10 cellular contexts compared by ENCODE assay signal in the genomic region with DNA sequence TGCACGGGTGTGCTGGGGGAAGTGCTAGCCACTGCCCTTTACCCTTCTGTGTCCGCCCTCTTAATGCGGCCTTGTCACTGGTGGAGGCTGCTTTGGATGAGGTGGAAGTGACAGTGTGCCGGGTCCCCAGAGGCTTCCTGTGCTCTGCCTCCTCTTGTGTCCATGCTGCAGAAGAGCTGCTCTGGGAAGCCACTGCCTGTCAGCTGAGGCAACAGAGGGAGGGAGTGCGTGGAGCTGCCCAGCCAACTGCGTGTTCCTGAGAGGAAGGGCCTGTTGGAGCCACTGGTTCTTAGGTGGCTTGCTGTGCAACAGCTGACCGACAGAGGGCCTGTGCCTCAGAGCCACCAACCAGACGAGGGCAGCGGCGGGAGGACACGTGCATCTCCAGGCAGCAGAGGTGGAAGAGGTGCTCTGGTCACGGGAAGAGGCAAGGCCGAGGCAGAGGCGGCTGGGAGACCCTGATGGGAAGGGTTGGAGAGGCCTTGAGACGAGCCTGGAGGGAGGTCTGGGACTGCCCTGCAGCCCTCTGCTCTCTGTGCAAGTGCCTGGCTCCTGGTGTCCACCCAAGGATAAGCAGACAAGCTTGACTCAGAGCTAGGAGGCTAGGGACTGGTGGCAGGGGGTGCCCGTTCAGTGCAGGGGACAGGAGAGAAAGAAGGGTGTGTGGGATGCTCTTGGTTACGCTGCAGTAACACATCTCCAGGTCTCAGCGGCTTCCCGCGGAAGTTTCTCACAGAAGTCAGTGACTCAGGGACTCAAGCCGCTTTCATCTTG. TPM values are rescaled to one million over a fixed set of nuclear protein-coding genes. Genes with fewer than 3 reads are reported as not detected.
DNase-seq lines count a peak whose midpoint lies in the region; ATAC-seq and TF ChIP-seq lines count a peak whose summit lies in the region.
"Had no signal": no experiment of that assay in that cellular context is flagged by ENCODE, and none has a peak within 500 bp of the region (broad histone marks: within the 10 kb centered on the region; RNA-seq: fewer than 3 reads in every experiment).

No MANE protein-coding gene starts in this region.

- H3K4me3 Mint-ChIP-seq in brain = peak overlapping the region in 1 of 5 experiments; percentile 33
- H3K4me3 Mint-ChIP-seq: T-helper 2 cell treated with Interferon-gamma antibody and Interleukin-4, amounts not matched to agents 5 μg/mL and 100 μg/mL, for 36 hours had no signal

- no peak overlapping the region for H2AFZ ChIP-seq in hepatocyte

- no peaks in the 10 kb centered on the region for H4K20me1 ChIP-seq in hepatocyte (ENCODE audit: insufficient read depth, poor library complexity, severe bottlenecking)

- peak; percentile 65 for DNase-seq in HuH-7 (ENCODE audit: low spot score)
- DNase-seq in hepatocyte (ENCODE audit: low spot score) = peak; percentile 23
- DNase-seq in retina = peak; percentile 56
- no peak for DNase-seq in cortex of kidney (lab: John Stamatoyannopoulos, UW)
- DNase-seq: NCI-H446 had no signal

- peak overlapping the region in 4 of 5 experiments; percentile 42 to 85 (median 74) for H3K27ac Mint-ChIP-seq in brain
- H3K27ac Mint-ChIP-seq: T-helper 2 cell treated with Interferon-gamma antibody and Interleukin-4, amounts not matched to agents 5 μg/mL and 100 μg/mL, for 36 hours had no signal

- no peaks in the 10 kb centered on the region for H3K9me3 ChIP-seq in hepatocyte (ENCODE audit: low read depth)

- no peak overlapping the region for H3K4me2 ChIP-seq in hepatocyte

- H3K4me3 ChIP-seq in hepatocyte = no peak overlapping the region

- H3K36me3 ChIP-seq in hepatocyte (replicated peaks; ENCODE audit: insufficient read depth, low read depth) = no peaks in the 10 kb centered on the region

- TF ChIP-seq CTCF in brain (conservative IDR thresholded peaks at IDR 0.05) (no peak), hepatocyte (IDR thresholded peaks at IDR 0.05; ENCODE audit: poor library complexity) (no peak)

- H3K27me3 Mint-ChIP-seq in brain = no peaks in the 10 kb centered on the region

- no peaks in the 10 kb centered on the region for H3K9me2 ChIP-seq in hepatocyte (replicated peaks; ENCODE audit: insufficient read depth)

- WGBS in hepatocyte (ENCODE audit: low lambda C conversion rate, missing lambda C conversion rate) = 66% methylated on average over 21 of the region's 21 CpGs

- no peaks in the 10 kb centered on the region for H3K27me3 ChIP-seq in hepatocyte

- no peaks in the 10 kb centered on the region for H3K79me2 ChIP-seq in hepatocyte

- H3K9me3 Mint-ChIP-seq in brain = no peaks in the 10 kb centered on the region
- H3K9me3 Mint-ChIP-seq: T-helper 2 cell treated with Interferon-gamma antibody and Interleukin-4, amounts not matched to agents 5 μg/mL and 100 μg/mL, for 36 hours had no signal

- ATAC-seq in HG03196 (IDR thresholded peaks at IDR 0.05; ENCODE audit: unreplicated experiment) (no peak), GM21576 (IDR thresholded peaks at IDR 0.05; ENCODE audit: unreplicated experiment) (no peak), HG03442 (IDR thresholded peaks at IDR 0.05; ENCODE audit: unreplicated experiment) (no peak)

- peak overlapping the region; percentile 85 for H3K27ac ChIP-seq in hepatocyte

- H3K4me1 ChIP-seq in hepatocyte (ENCODE audit: insufficient read depth) = peaks cover 24% of the 10 kb centered on the region

- peaks cover 5% of the 10 kb centered on the region for H3K36me3 Mint-ChIP-seq in brain

- peaks cover 37% of the 10 kb centered on the region for H3K4me1 Mint-ChIP-seq in brain

RNA-seq across cellular contexts. Expression of a gene that starts 25.4 kb away (rescaled TPM):
- polyA plus RNA-seq in brain (ENCODE audit: insufficient read depth, low read depth, low replicate concordance) = 46.8 TPM
- total RNA-seq in hepatocyte = 19.0 and 29.6 TPM in 2 replicates
- 30.8 and 51.3 TPM in 2 replicates for polyA plus RNA-seq in hepatocyte

RNA-seq across cellular contexts. Expression of a gene that starts 41.2 kb away (rescaled TPM):
- polyA plus RNA-seq in brain (ENCODE audit: insufficient read depth, low read depth, low replicate concordance) = 38.3 TPM
- total RNA-seq in hepatocyte = 19.9 and 26.1 TPM in 2 replicates
- 36.9 and 49.0 TPM in 2 replicates for polyA plus RNA-seq in hepatocyte

RNA-seq across cellular contexts. Expression of a gene that starts 49.9 kb away (rescaled TPM):
- polyA plus RNA-seq in brain (ENCODE audit: insufficient read depth, low read depth, low replicate concordance) = 30.0 TPM
- total RNA-seq in hepatocyte = 360 and 362 TPM in 2 replicates
- polyA plus RNA-seq in hepatocyte = 739 and 801 TPM in 2 replicates

Comparison
In these comparisons a context has a peak if more than half of its experiments do, and no peak if none do; other contexts are left out.
1. RNA of a gene that starts 49.9 kb away (polyA plus RNA-seq): 739 to 801 TPM in hepatocyte; 30.0 TPM in brain (single experiment); every median in the first group is over 10 times any median in the second.